30 cellular contexts compared by ENCODE assay signal in genomic region chr6:123668063-123668462, GRCh38. TPM values are rescaled to one million over a fixed set of nuclear protein-coding genes. Genes with fewer than 3 reads are reported as not detected.
"Had no signal": no experiment of that assay in that cellular context is flagged by ENCODE, and none has a peak within 500 bp of the region (broad histone marks: within the 10 kb centered on the region; RNA-seq: fewer than 3 reads in every experiment).

No MANE protein-coding gene starts in this region.

- H3K9me3 ChIP-seq: left lung, lower lobe of right lung, ovary, right atrium auricular region, right lobe of liver, tibial nerve, uterus had no signal

- H2AFZ ChIP-seq: neural progenitor cell had no signal

- DNase-seq: immature natural killer cell; kidney; left colon; left lung; lower lobe of right lung; mammary epithelial cell; mesenchymal stem cell; naive B cell; natural killer cell; nephron progenitor cell; ovary; right lobe of liver; stimulated activated CD4-positive, alpha-beta T cell treated with anti-CD3 and anti-CD28 coated beads, Interleukin-1b, Interleukin-23, amount 100 ng/mL, for 48 hours; stimulated activated CD4-positive, alpha-beta T cell treated with anti-CD3 and anti-CD28 coated beads, Interleukin-2, amount 100 ng/mL, for 48 hours; stimulated activated CD4-positive, alpha-beta T cell treated with anti-CD3 and anti-CD28 coated beads, Interleukin-4, amount 100 ng/mL, for 4 hours; stimulated activated CD8-positive, alpha-beta memory T cell treated with anti-CD3 and anti-CD28 coated beads, Interleukin-4, amount 100 ng/mL, for 48 hours; stimulated activated naive CD4-positive, alpha-beta T cell treated with Interleukin-2 at 50 U/mL for 16 hours; stimulated activated naive CD8-positive, alpha-beta T cell treated with anti-CD3 and anti-CD28 coated beads, Interleukin-15, amount 100 ng/mL, for 72 hours; substantia nigra; uterus had no signal

- H3K9me3 Mint-ChIP-seq: natural killer cell; nephron progenitor cell; neural progenitor cell; stimulated activated memory B cell treated with anti-CD40 and anti-IgM and Interleukin-4, amounts not matched to agents 10 μg/mL and 1 μg/mL and 100 μg/mL, for 72 hours; stimulated activated naive CD8-positive, alpha-beta T cell treated with anti-CD3 and anti-CD28 coated beads, Interleukin-15, amount 100 ng/mL, for 72 hours; type B pancreatic cell had no signal

- H3K4me3 Mint-ChIP-seq: immature natural killer cell; naive B cell; natural killer cell; nephron progenitor cell; neural progenitor cell; stimulated activated memory B cell treated with anti-CD40 and anti-IgM and Interleukin-4, amounts not matched to agents 10 μg/mL and 1 μg/mL and 100 μg/mL, for 72 hours; stimulated activated naive CD8-positive, alpha-beta T cell treated with anti-CD3 and anti-CD28 coated beads, Interleukin-15, amount 100 ng/mL, for 72 hours; type B pancreatic cell had no signal

- H3K4me1 Mint-ChIP-seq: immature natural killer cell; naive B cell; natural killer cell; nephron progenitor cell; neural progenitor cell; stimulated activated memory B cell treated with anti-CD40 and anti-IgM and Interleukin-4, amounts not matched to agents 10 μg/mL and 1 μg/mL and 100 μg/mL, for 72 hours; stimulated activated naive CD8-positive, alpha-beta T cell treated with anti-CD3 and anti-CD28 coated beads, Interleukin-15, amount 100 ng/mL, for 72 hours had no signal

- H3K4me3 ChIP-seq: left lung, lower lobe of right lung, neural progenitor cell, ovary, right atrium auricular region, right lobe of liver, smooth muscle cell, tibial nerve, uterus had no signal

- H3K36me3 Mint-ChIP-seq: immature natural killer cell; naive B cell; natural killer cell; neural progenitor cell; stimulated activated memory B cell treated with anti-CD40 and anti-IgM and Interleukin-4, amounts not matched to agents 10 μg/mL and 1 μg/mL and 100 μg/mL, for 72 hours; type B pancreatic cell had no signal

- H3K4me2 ChIP-seq: neural progenitor cell, smooth muscle cell had no signal

- H3K36me3 ChIP-seq: left lung, lower lobe of right lung, neural progenitor cell, ovary, right atrium auricular region, right lobe of liver, tibial nerve, uterus had no signal

- H3K4me1 ChIP-seq: left lung, lower lobe of right lung, neural progenitor cell, right atrium auricular region, right lobe of liver, uterus had no signal

- H3K27ac Mint-ChIP-seq: immature natural killer cell; naive B cell; natural killer cell; nephron progenitor cell; neural progenitor cell; progenitor cell of endocrine pancreas; stimulated activated memory B cell treated with anti-CD40 and anti-IgM and Interleukin-4, amounts not matched to agents 10 μg/mL and 1 μg/mL and 100 μg/mL, for 72 hours; stimulated activated naive CD8-positive, alpha-beta T cell treated with anti-CD3 and anti-CD28 coated beads, Interleukin-15, amount 100 ng/mL, for 72 hours; type B pancreatic cell had no signal

- H3K27ac ChIP-seq: left lung, lower lobe of right lung, neural progenitor cell, ovary, right atrium auricular region, right lobe of liver, uterus had no signal

- H3K9ac ChIP-seq: neural progenitor cell had no signal

- H3K27me3 ChIP-seq: left lung, neural progenitor cell, ovary, right atrium auricular region, right lobe of liver, tibial nerve, uterus had no signal

- H3K27me3 Mint-ChIP-seq: naive B cell; progenitor cell of endocrine pancreas; stimulated activated memory B cell treated with anti-CD40 and anti-IgM and Interleukin-4, amounts not matched to agents 10 μg/mL and 1 μg/mL and 100 μg/mL, for 72 hours; stimulated activated naive CD8-positive, alpha-beta T cell treated with anti-CD3 and anti-CD28 coated beads, Interleukin-15, amount 100 ng/mL, for 72 hours; type B pancreatic cell had no signal

RNA-seq across cellular contexts. Expression of gene TRDN, which starts 31.3 kb away (rescaled TPM):
- total RNA-seq: left colon, lower lobe of right lung, mammary epithelial cell, natural killer cell, pulmonary artery endothelial cell, renal cortical epithelial cell, smooth muscle cell had no signal
- polyA plus RNA-seq: immature natural killer cell, liver, mammary epithelial cell had no signal
